Comparison of ENCODE assay signal across 1 cellular context in the genomic region with DNA sequence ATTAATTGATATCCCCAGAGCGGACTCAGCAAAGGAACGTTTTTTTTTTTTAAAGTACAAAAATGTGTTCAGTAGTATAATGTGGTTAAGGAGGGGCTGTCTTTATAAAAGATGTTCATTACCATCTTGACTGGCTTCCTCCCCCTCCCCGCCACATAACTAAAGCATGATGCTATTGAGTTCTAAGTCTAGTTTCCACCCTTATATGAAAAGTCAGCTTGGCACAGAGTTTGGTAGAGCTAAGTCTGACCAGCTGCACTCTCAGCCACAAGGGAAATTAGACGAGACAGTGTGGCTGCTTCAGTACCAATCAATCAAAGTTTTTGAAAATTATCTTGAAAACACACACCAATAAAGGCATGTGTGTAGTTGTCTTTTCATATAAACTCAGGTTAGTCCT.
TF ChIP-seq lines count a peak whose summit lies in the region.

No MANE protein-coding gene starts in this region.

TF ChIP-seq in HepG2, 621 proteins besides CTCF, POLR2A, EP300 and RAD21 (continued from another document):
- TF ChIP-seq IRX3 (CRISPR knock-in tag; IDR thresholded peaks at IDR 0.05; ENCODE audit: borderline replicate concordance, low read depth) (no peak), WIZ (CRISPR knock-in tag; IDR thresholded peaks at IDR 0.05) (no peak), MYC (CRISPR knock-in tag; IDR thresholded peaks at IDR 0.05; ENCODE audit: borderline replicate concordance) (no peak)
- TF ChIP-seq, protein P1, sequence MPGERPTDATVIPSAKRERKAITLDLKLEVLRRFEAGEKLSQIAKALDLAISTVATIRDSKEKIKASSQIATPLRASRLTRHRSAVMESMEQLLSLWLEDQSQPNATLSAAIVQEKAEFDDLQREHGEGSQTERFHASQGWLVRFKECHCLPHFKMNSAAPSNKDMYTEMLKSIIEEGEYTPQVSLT (CRISPR knock-in tag; IDR thresholded peaks at IDR 0.05; ENCODE audit: borderline replicate concordance, low read depth): no peak
